Comparison of ENCODE assay signal across 8 cellular contexts in the genomic region with DNA sequence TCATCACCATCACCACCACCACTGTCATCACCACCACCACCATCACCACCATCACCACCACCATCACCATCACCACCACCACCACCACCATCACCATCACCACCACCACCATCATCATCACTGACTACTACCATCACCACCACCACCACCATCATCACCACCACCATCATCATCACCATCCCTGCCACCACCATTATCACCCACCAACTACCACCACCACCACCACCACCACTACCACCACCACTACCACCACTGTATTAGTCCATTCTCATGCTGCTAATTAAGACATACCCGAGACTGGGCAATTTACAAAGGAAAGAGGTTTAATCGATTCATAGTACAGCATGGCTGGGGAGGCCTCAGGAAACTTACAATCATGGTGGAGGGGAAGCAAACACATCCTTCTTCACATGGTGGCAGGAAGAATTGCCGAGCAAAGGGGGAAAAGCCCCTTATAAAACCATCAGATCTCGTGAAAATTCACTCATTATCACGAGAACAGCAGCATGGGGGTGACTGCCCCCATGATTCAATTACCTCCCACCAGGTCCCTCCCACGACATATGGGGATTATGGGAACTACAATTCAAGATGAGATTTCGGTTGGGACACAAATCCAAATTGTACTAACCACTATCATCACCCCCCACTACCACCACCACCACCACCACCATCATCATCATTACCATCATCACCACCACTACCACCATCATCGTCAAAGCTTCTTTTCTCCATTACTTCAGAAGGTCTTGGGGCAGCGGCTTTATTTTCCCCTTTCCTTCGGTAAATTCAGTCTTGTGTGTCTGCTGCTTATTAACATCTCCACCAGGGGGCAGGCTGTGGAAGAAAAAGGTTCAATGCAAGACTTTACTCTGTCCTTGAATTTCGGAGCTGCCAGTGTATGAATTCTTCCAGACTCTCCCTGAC. TPM values are rescaled to one million over a fixed set of nuclear protein-coding genes. Genes with fewer than 3 reads are reported as not detected.
DNase-seq lines count a peak whose midpoint lies in the region; ATAC-seq, FAIRE-seq and TF ChIP-seq lines count a peak whose summit lies in the region.
"Not testable (repeated sequence)": the region's sequence is repeated elsewhere in the genome, so short reads cannot be mapped to it uniquely, and the experiment has no call there.

No MANE protein-coding gene starts in this region.

- ATAC-seq in left lobe of liver = peak; percentile 86

- H3K36me3 ChIP-seq in A673 (ENCODE audit: insufficient read depth, low read length, poor library complexity, severe bottlenecking) = not testable (repeated sequence)

- H3K27me3 Mint-ChIP-seq in endothelial cell (ENCODE audit: unreplicated experiment) = not testable (repeated sequence)

- not testable (repeated sequence) for H3K27ac ChIP-seq in A673 (ENCODE audit: low read depth, low read length, poor library complexity, severe bottlenecking)

- CTCF ChIA-PET in A673 (lab: Charles Lee) = interaction anchor here (0.5 to 1.2 kb wide), 3 partner anchors 28 to 472 kb away, joined by 3 to 9 read pairs (median 3); no protein-coding TSS in a partner anchor

- H3K9me3 Mint-ChIP-seq in endothelial cell (ENCODE audit: unreplicated experiment) = not testable (repeated sequence)

- H3K36me3 Mint-ChIP-seq in endothelial cell (ENCODE audit: low read depth, unreplicated experiment) = not testable (repeated sequence)

- H3K4me3 Mint-ChIP-seq in endothelial cell (ENCODE audit: unreplicated experiment) = not testable (repeated sequence)

- intact Hi-C loops in A673 (cut with micrococcal nuclease; ENCODE audit: unreplicated experiment) = loop anchor here (1.0 kb wide), 1 partner anchor 473 kb away; no protein-coding TSS in a partner anchor

- DNase-seq in A673 (ENCODE audit: low spot score) = peak; percentile 81
- peak; percentile 63 for DNase-seq in NCI-H1092 treated with DMSO at 0.1 percent for 48 hours (lab: John Stamatoyannopoulos, UW)
- DNase-seq in RCC 7860 (ENCODE audit: low spot score) = peak; percentile 15
- peak; percentile 24 for DNase-seq in activated T-cell treated with anti-CD3 and anti-CD28 coated beads for 24 hours (ENCODE audit: low read depth)
- peak; percentile 78 for DNase-seq in endothelial cell (ENCODE audit: low spot score)
- peak; percentile 55 for DNase-seq in left lobe of liver (ENCODE audit: low spot score)
- peak; percentile 3 to 58 (median 37) for DNase-seq in stimulated activated CD4-positive, alpha-beta T cell treated with anti-CD3 and anti-CD28 coated beads, Interleukin-12 subunit alpha, Interleukin-12 subunit beta, amount 100 ng/mL, for 48 hours (ENCODE audit: low read depth in 2 of 3, low spot score in 1 of 3)

- POLR2A ChIA-PET in A673 (lab: Charles Lee; ENCODE audit: low non-redundant PET) = not testable (repeated sequence)

- not testable (repeated sequence) for H3K9me3 ChIP-seq in A673 (ENCODE audit: low read depth, low read length, poor library complexity, severe bottlenecking)

- not testable (repeated sequence) for FAIRE-seq in RCC 7860 (lab: Jason Lieb, UNC)

- not testable (repeated sequence) for H3K4me1 Mint-ChIP-seq in endothelial cell (ENCODE audit: unreplicated experiment)

- not testable (repeated sequence) for H3K4me3 ChIP-seq in A673 (ENCODE audit: low read depth, low read length, poor library complexity, severe bottlenecking)

- not testable (repeated sequence) for H3K27ac Mint-ChIP-seq in endothelial cell (ENCODE audit: unreplicated experiment)

- not testable (repeated sequence) for H3K27me3 ChIP-seq in A673 (replicated peaks; ENCODE audit: insufficient read depth, low read depth, low read length, poor library complexity)

- not testable (repeated sequence) for BruUV-seq in A673 (replicated peaks; lab: Mats Ljungman, UMichigan)

- not testable (repeated sequence) for H3K4me1 ChIP-seq in A673 (ENCODE audit: insufficient read depth, low read length, poor library complexity, severe bottlenecking)

- TF ChIP-seq CTCF in A673 (conservative IDR thresholded peaks at IDR 0.05; ENCODE audit: low read depth, low read length) (peak; percentile 87), GM12873 (IDR thresholded peaks at IDR 0.05; ENCODE audit: insufficient read depth, low read depth, low read length, missing control alignments) (peak; percentile 73), endothelial cell (IDR thresholded peaks at IDR 0.05; ENCODE audit: unreplicated experiment) (peak; percentile 88)

RNA-seq across cellular contexts. Expression of a gene that starts 53.6 kb away (rescaled TPM):
- 57.0 and 58.0 TPM in 2 replicates for total RNA-seq in A673 (2021)
- 49.7 TPM for total RNA-seq in endothelial cell (ENCODE audit: unreplicated experiment)
- total RNA-seq in left lobe of liver = 14.2 TPM

Comparison
In these comparisons a context has a peak if more than half of its experiments do, and no peak if none do; other contexts are left out.
1. DNase-seq: peak in every context shown above with its lines; median percentile 81 in A673; 78 in endothelial cell; 63 in NCI-H1092 treated with DMSO at 0.1 percent for 48 hours; 55 in left lobe of liver; 37 in stimulated activated CD4-positive, alpha-beta T cell treated with anti-CD3 and anti-CD28 coated beads, Interleukin-12 subunit alpha, Interleukin-12 subunit beta, amount 100 ng/mL, for 48 hours; 24 in activated T-cell treated with anti-CD3 and anti-CD28 coated beads for 24 hours; 15 in RCC 7860.